In genomic region chr1:54548389-54549044, GRCh38 we compare ENCODE assay signal across 11 cellular contexts. TPM values are rescaled to one million over a fixed set of nuclear protein-coding genes. Genes with fewer than 3 reads are reported as not detected.
A peak's percentile ranks its signal among the peaks of the same experiment; 100 is the strongest.
DNase-seq lines count a peak whose midpoint lies in the region; ATAC-seq, FAIRE-seq and TF ChIP-seq lines count a peak whose summit lies in the region.
"Had no signal": no experiment of that assay in that cellular context is flagged by ENCODE, and none has a peak within 500 bp of the region (broad histone marks: within the 10 kb centered on the region; RNA-seq: fewer than 3 reads in every experiment).

No MANE protein-coding gene starts in this region.

- H3K27ac ChIP-seq in body of pancreas = peak overlapping the region in 3 of 4 donors; percentile 48 to 76 (median 59)
- peak overlapping the region; percentile 83 to 90 (median 88) for H3K27ac ChIP-seq in sigmoid colon
- no peak overlapping the region for H3K27ac ChIP-seq in smooth muscle cell (ENCODE audit: low read depth)

- H3K9me3 ChIP-seq in BE2C = no peaks in the 10 kb centered on the region
- no peaks in the 10 kb centered on the region for H3K9me3 ChIP-seq in body of pancreas
- no peaks in the 10 kb centered on the region for H3K9me3 ChIP-seq in sigmoid colon
- H3K9me3 ChIP-seq in smooth muscle cell (replicated peaks; ENCODE audit: low read depth) = no peaks in the 10 kb centered on the region

- H3K27me3 ChIP-seq in BE2C = no peaks in the 10 kb centered on the region
- H3K27me3 ChIP-seq in body of pancreas = no peaks in the 10 kb centered on the region
- no peaks in the 10 kb centered on the region for H3K27me3 ChIP-seq in sigmoid colon
- no peaks in the 10 kb centered on the region for H3K27me3 ChIP-seq in smooth muscle cell (ENCODE audit: low read depth)

- intact Hi-C loops in body of pancreas (cut with DNase I) (no loop called here), sigmoid colon (cut with DNase I) (loop anchor here (1.0 to 5.0 kb wide), 3 partner anchors 33 to 276 kb away; partner anchors contain the start of gene TTC4)

- H3K36me3 ChIP-seq in BE2C = no peaks in the 10 kb centered on the region
- H3K36me3 ChIP-seq in body of pancreas (replicated peaks in 1 of 2; ENCODE audit: insufficient read depth in 1 of 2, low read depth in 2 of 2) = no peaks in the 10 kb centered on the region
- H3K36me3 ChIP-seq in sigmoid colon = no peaks in the 10 kb centered on the region
- no peaks in the 10 kb centered on the region for H3K36me3 ChIP-seq in smooth muscle cell (ENCODE audit: low read depth)

- H3K79me2 ChIP-seq in smooth muscle cell (ENCODE audit: low read depth) = no peaks in the 10 kb centered on the region

- FAIRE-seq in GM19239 (lab: Jason Lieb, UNC) = no peak
- FAIRE-seq: HTR-8/SVneo had no signal

- WGBS in body of pancreas, 2 donors = 33 to 37% methylated on average over 12 to 13 of the region's 13 CpGs
- 63 to 72% methylated on average over 13 of the region's 13 CpGs for WGBS in sigmoid colon, 2 donors
- WGBS in smooth muscle cell (ENCODE audit: low lambda C conversion rate) = 65% methylated on average over 13 of the region's 13 CpGs

- H3K4me1 ChIP-seq in BE2C (peaks cover 37% of the 10 kb centered on the region), body of pancreas (no peaks in the 10 kb centered on the region), sigmoid colon (peaks cover 0 to 47% (median 43%) of the 10 kb centered on the region in 4 donors), smooth muscle cell (ENCODE audit: low read depth) (no peaks in the 10 kb centered on the region)

- no peak for TF ChIP-seq EP300 in sigmoid colon (IDR thresholded peaks at IDR 0.05)

- no peak overlapping the region for H2AFZ ChIP-seq in smooth muscle cell (ENCODE audit: low read depth)

- TF ChIP-seq CTCF in BE2C (IDR thresholded peaks at IDR 0.05; ENCODE audit: low read depth, low read length) (no peak), body of pancreas (IDR thresholded peaks at IDR 0.05) (no peak), sigmoid colon (IDR thresholded peaks at IDR 0.05) (no peak), smooth muscle cell (IDR thresholded peaks at IDR 0.05; ENCODE audit: borderline replicate concordance, insufficient read depth, poor library complexity, severe bottlenecking) (no peak)

- H3K4me3 ChIP-seq in BE2C (ENCODE audit: low read depth, low read length) (peak overlapping the region; percentile 44), body of pancreas (no peak overlapping the region), sigmoid colon (peak overlapping the region; percentile 17 to 51 (median 46)), smooth muscle cell (no peak overlapping the region)

- ATAC-seq in body of pancreas = no peak
- no peak for ATAC-seq in HG03280 (IDR thresholded peaks at IDR 0.05; ENCODE audit: unreplicated experiment)

- H3K4me2 ChIP-seq in smooth muscle cell = no peak overlapping the region

- DNase-seq in BE2C = peak; percentile 18
- peak in 1 of 4 donors; percentile 22 for DNase-seq in body of pancreas
- DNase-seq in iPS-NIHi11 (ENCODE audit: low spot score) = peak; percentile 3
- DNase-seq in sigmoid colon = no peak
- DNase-seq in GM19239 (ENCODE audit: insufficient read length, low spot score) = no peak
- DNase-seq in activated CD4-positive, alpha-beta T cell treated with anti-CD3 and anti-CD28 coated beads, Interleukin-2, amount 50 U/mL, for 1 hour = no peak
- DNase-seq in smooth muscle cell (lab: John Stamatoyannopoulos, UW; ENCODE audit: unreplicated experiment) = no peak
- DNase-seq: activated CD4-positive, alpha-beta T cell treated with anti-CD3 and anti-CD28 coated beads, Interleukin-2, amount 10 ng/mL, durations not matched to agents 24 days and 14 days; activated gamma-delta T cell treated with Interleukin-2 at 50 U/mL for 16 hours had no signal

- no peaks in the 10 kb centered on the region for H4K20me1 ChIP-seq in smooth muscle cell (ENCODE audit: low read depth)

- no peak overlapping the region for H3K9ac ChIP-seq in smooth muscle cell (ENCODE audit: low read depth)

- peaks cover 4% of the 10 kb centered on the region for H3F3A ChIP-seq in smooth muscle cell (ENCODE audit: low read depth)

- TF ChIP-seq POLR2A in body of pancreas (IDR thresholded peaks at IDR 0.05) (no peak), sigmoid colon (IDR thresholded peaks at IDR 0.05) (no peak)

RNA-seq across cellular contexts. Expression of gene ACOT11, which starts 0.5 kb away (rescaled TPM):
- polyA plus RNA-seq in BE2C (2012; ENCODE audit: insufficient read depth, insufficient read length, low read depth) = 6.9 TPM
- total RNA-seq in body of pancreas (1 to 10 TPM; 3.9 to 6.3 TPM), sigmoid colon (10 to 100 TPM in 3 of 4 donors, 1 to 10 TPM in 1; 8.9 to 30.5 (median 19.8) TPM), smooth muscle cell (4.8 TPM in 2 replicates)
- polyA plus RNA-seq in sigmoid colon (10 to 100 TPM; 21.0 to 40.9 (median 31.9) TPM), smooth muscle cell (1.6 and 8.8 TPM in 2 replicates)

Comparison
In these comparisons a context has a peak if more than half of its experiments do, and no peak if none do; other contexts are left out.
1. DNase-seq: peak in BE2C (single experiment) and iPS-NIHi11 (single experiment); none in sigmoid colon (single experiment), GM19239 (single experiment), activated CD4-positive, alpha-beta T cell treated with anti-CD3 and anti-CD28 coated beads, Interleukin-2, amount 50 U/mL, for 1 hour (single experiment) and smooth muscle cell (single experiment).
2. H3K4me3 ChIP-seq: peak in BE2C (single experiment) and sigmoid colon (4 of 4); none in body of pancreas (0 of 2) and smooth muscle cell (single experiment).